In genomic region chr12:122460061-122460460, GRCh38 we compare ENCODE assay signal across 31 cellular contexts.
"Had no signal": no experiment of that assay in that cellular context is flagged by ENCODE, and none has a peak within 500 bp of the region (broad histone marks: within the 10 kb centered on the region; RNA-seq: fewer than 3 reads in every experiment).

No MANE protein-coding gene starts in this region.

- H3K27me3 ChIP-seq: brain microvascular endothelial cell had no signal

- H3K27ac Mint-ChIP-seq: activated CD4-positive, alpha-beta T cell treated with anti-CD3 and anti-CD28 coated beads for 36 hours; activated CD4-positive, alpha-beta T cell treated with anti-CD3 and anti-CD28 coated beads, Interleukin-2, amount 10 ng/mL, durations not matched to agents 7 days and 5 days; activated CD8-positive, alpha-beta T cell treated with anti-CD3 and anti-CD28 coated beads, Interleukin-2, amount 10 ng/mL, durations not matched to agents 7 days and 5 days; activated naive CD4-positive, alpha-beta T cell treated with anti-CD3 and anti-CD28 coated beads, Interleukin-2, amount 10 ng/mL, durations not matched to agents 7 days and 5 days; activated naive CD8-positive, alpha-beta T cell; activated naive CD8-positive, alpha-beta T cell treated with anti-CD3 and anti-CD28 coated beads, Interleukin-2, amount 50 U/mL, for 24 hours; T-cell; T-helper 17 cell; WTC11 had no signal

- H3K36me3 Mint-ChIP-seq: activated naive CD4-positive, alpha-beta T cell treated with anti-CD3 and anti-CD28 coated beads, Interleukin-2, amount 10 ng/mL, durations not matched to agents 7 days and 5 days; activated naive CD8-positive, alpha-beta T cell; T-cell; WTC11 had no signal

- H3K27me3 Mint-ChIP-seq: activated CD4-positive, alpha-beta T cell treated with anti-CD3 and anti-CD28 coated beads for 36 hours; activated CD4-positive, alpha-beta T cell treated with anti-CD3 and anti-CD28 coated beads, Interleukin-2, amount 10 ng/mL, durations not matched to agents 7 days and 5 days; activated naive CD4-positive, alpha-beta T cell treated with anti-CD3 and anti-CD28 coated beads, Interleukin-2, amount 10 ng/mL, durations not matched to agents 7 days and 5 days; activated naive CD8-positive, alpha-beta T cell; activated naive CD8-positive, alpha-beta T cell treated with anti-CD3 and anti-CD28 coated beads, Interleukin-2, amount 50 U/mL, for 24 hours; T-cell; T-helper 17 cell had no signal

- ATAC-seq: activated CD4-positive, alpha-beta T cell treated with anti-CD3 and anti-CD28 coated beads for 36 hours; activated CD4-positive, CD25-positive, alpha-beta regulatory T cell treated with anti-CD3 and anti-CD28 coated beads, Interleukin-2, amount 50 U/mL, for 24 hours; activated CD8-positive, alpha-beta T cell treated with anti-CD3 and anti-CD28 coated beads, Interleukin-2, amount 10 ng/mL, durations not matched to agents 7 days and 5 days; activated naive CD8-positive, alpha-beta T cell treated with anti-CD3 and anti-CD28 coated beads, Interleukin-2, amount 50 U/mL, for 24 hours; SK-N-SH treated with all-trans-retinoic acid at 6 μM for 48 hours; T-cell; T-helper 17 cell; WTC11 had no signal

- H3K4me1 Mint-ChIP-seq: activated naive CD8-positive, alpha-beta T cell treated with anti-CD3 and anti-CD28 coated beads, Interleukin-2, amount 50 U/mL, for 24 hours; WTC11 had no signal

- H3K36me3 ChIP-seq: brain microvascular endothelial cell had no signal

- H3K9me3 Mint-ChIP-seq: activated CD4-positive, alpha-beta T cell treated with anti-CD3 and anti-CD28 coated beads, Interleukin-2, amount 10 ng/mL, durations not matched to agents 7 days and 5 days; activated naive CD4-positive, alpha-beta T cell treated with anti-CD3 and anti-CD28 coated beads, Interleukin-2, amount 10 ng/mL, durations not matched to agents 7 days and 5 days; activated naive CD8-positive, alpha-beta T cell treated with anti-CD3 and anti-CD28 coated beads, Interleukin-2, amount 50 U/mL, for 24 hours; T-cell; WTC11 had no signal

- H3K27ac ChIP-seq: brain microvascular endothelial cell had no signal

- DNase-seq: activated CD4-positive, alpha-beta T cell treated with anti-CD3 and anti-CD28 coated beads for 36 hours; activated CD4-positive, alpha-beta T cell treated with anti-CD3 and anti-CD28 coated beads, Interleukin-2, amount 10 ng/mL, durations not matched to agents 7 days and 5 days; activated CD4-positive, alpha-beta T cell treated with anti-CD3 and anti-CD28 coated beads, Interleukin-2, amount 50 U/mL, for 48 hours; activated CD8-positive, alpha-beta memory T cell treated with anti-CD3 and anti-CD28 coated beads, Interleukin-2, amount 50 U/mL, for 4 hours; activated CD8-positive, alpha-beta T cell treated with anti-CD3 and anti-CD28 coated beads, Interleukin-2, amount 10 ng/mL, durations not matched to agents 7 days and 5 days; activated effector memory CD4-positive, alpha-beta T cell treated with Interleukin-2 at 50 U/mL for 16 hours; activated naive CD4-positive, alpha-beta T cell treated with anti-CD3 and anti-CD28 coated beads, Interleukin-2, amount 10 ng/mL, durations not matched to agents 7 days and 5 days; activated naive CD8-positive, alpha-beta T cell treated with anti-CD3 and anti-CD28 coated beads, Interleukin-2, amount 50 U/mL, for 24 hours; activated T-cell treated with anti-CD3 and anti-CD28 coated beads, Interleukin-2, amount 50 U/mL, for 48 hours; amniotic stem cell; brain microvascular endothelial cell; central memory CD4-positive, alpha-beta T cell; Karpas-422; NCI-H1048; NCI-H1105 treated with DMSO at 0.1 percent for 48 hours; NCI-H146; NCI-H187; NCI-H2029 treated with DMSO at 0.1 percent for 48 hours; NCI-H2107; NCI-H2171; NCI-H510A; NCI-H526; NCI-H748 treated with DMSO at 0.1 percent for 48 hours; OCI-M1; SHP77 treated with DMSO at 0.1 percent for 48 hours; T-cell; T-helper 17 cell had no signal

- H3K4me3 Mint-ChIP-seq: activated CD4-positive, alpha-beta T cell treated with anti-CD3 and anti-CD28 coated beads for 36 hours; activated CD4-positive, alpha-beta T cell treated with anti-CD3 and anti-CD28 coated beads, Interleukin-2, amount 10 ng/mL, durations not matched to agents 7 days and 5 days; activated CD8-positive, alpha-beta T cell treated with anti-CD3 and anti-CD28 coated beads, Interleukin-2, amount 10 ng/mL, durations not matched to agents 7 days and 5 days; activated naive CD4-positive, alpha-beta T cell treated with anti-CD3 and anti-CD28 coated beads, Interleukin-2, amount 10 ng/mL, durations not matched to agents 7 days and 5 days; activated naive CD8-positive, alpha-beta T cell; activated naive CD8-positive, alpha-beta T cell treated with anti-CD3 and anti-CD28 coated beads, Interleukin-2, amount 50 U/mL, for 24 hours; T-cell; T-helper 17 cell; WTC11 had no signal
